8 cellular contexts compared by ENCODE assay signal in genomic region chr19:38315657-38316476, GRCh38. TPM values are rescaled to one million over a fixed set of nuclear protein-coding genes. Genes with fewer than 3 reads are reported as not detected.
DNase-seq lines count a peak whose midpoint lies in the region; ATAC-seq, FAIRE-seq and TF ChIP-seq lines count a peak whose summit lies in the region.

Gene YIF1B (minus strand): TSS chr19:38315947. CDS start chr19:38315917, 30 bp downstream.

- peak within 1 kb of the TSS; percentile 36 for H2AFZ ChIP-seq in HepG2 (ENCODE audit: low read length)

- H3K9ac ChIP-seq in HepG2 (ENCODE audit: insufficient read depth, low read depth, low read length), result peak within 1 kb of the TSS; percentile 75

- peak within 1 kb of the TSS; percentile 97 for H3K4me2 ChIP-seq in HepG2 (ENCODE audit: low read depth, low read length)

- H3K27ac Mint-ChIP-seq in CD4-positive, CD25-positive, alpha-beta regulatory T cell, result peak within 1 kb of the TSS; percentile 95 to 99 (median 98)
- peak within 1 kb of the TSS; percentile 90 for H3K27ac Mint-ChIP-seq in dendritic cell treated with granulocyte-macrophage colony-stimulating factor and Interleukin-4, amounts not matched to agents 40 ng/mL and 50 ng/mL, for 4 days

- H3K9me3 ChIP-seq in CD4-positive, CD25-positive, alpha-beta regulatory T cell (ENCODE audit: control insufficient read depth in 2 of 2, low read length in 2 of 2), result no peaks in the 10 kb centered on the region
- H3K9me3 ChIP-seq in HepG2 (ENCODE audit: low read length), result no peaks in the 10 kb centered on the region

- WGBS in HepG2 (ENCODE audit: low lambda C conversion rate), result under 1% methylated on average over 50 of the region's 64 CpGs

- peaks cover 0 to 1% (median 0%) of the 10 kb centered on the region in 7 donors for H3K9me3 Mint-ChIP-seq in CD4-positive, CD25-positive, alpha-beta regulatory T cell
- no peaks in the 10 kb centered on the region for H3K9me3 Mint-ChIP-seq in dendritic cell treated with granulocyte-macrophage colony-stimulating factor and Interleukin-4, amounts not matched to agents 40 ng/mL and 50 ng/mL, for 4 days

- intact Hi-C loops in dendritic cell treated with granulocyte-macrophage colony-stimulating factor and Interleukin-4, amounts not matched to agents 40 ng/mL and 50 ng/mL, for 4 days (cut with micrococcal nuclease), result loop anchor here (2.0 to 5.0 kb wide), 2 partner anchors 19 to 54 kb away; partner anchors contain the start of genes CATSPERG and SPINT2
- intact Hi-C loops in HepG2 (cut with micrococcal nuclease; ENCODE audit: unreplicated experiment), result no loop called here

- TF ChIP-seq CTCF in HepG2 (CRISPR knock-in tag; IDR thresholded peaks at IDR 0.05), result 0 out of 2 replicates have a peak, but pooled peaks have one; percentile 4

- in situ Hi-C loops in HepG2 (cut with HindIII; ENCODE audit: extremely low pct_ligation_motif_present, low pct_unique_long_range_greater_than_20kb), result no loop called here

- peak within 1 kb of the TSS; percentile 91 for H3K27ac ChIP-seq in CD4-positive, CD25-positive, alpha-beta regulatory T cell (ENCODE audit: insufficient read depth, low read length, poor library complexity, severe bottlenecking)
- H3K27ac ChIP-seq in HepG2 (ENCODE audit: extremely low read length, insufficient read depth, low read length), result peak within 1 kb of the TSS; percentile 65

- peak; percentile 56 for FAIRE-seq in HepG2 (lab: Jason Lieb, UNC)

- CTCF ChIA-PET in HepG2 (lab: Yijun Ruan, JAX; ENCODE audit: low intra/inter-chr PET ratio, low total read pairs), result no interaction called here

- H3K36me3 Mint-ChIP-seq in CD4-positive, CD25-positive, alpha-beta regulatory T cell, result peaks cover 8% of the 10 kb centered on the region
- H3K36me3 Mint-ChIP-seq in dendritic cell treated with granulocyte-macrophage colony-stimulating factor and Interleukin-4, amounts not matched to agents 40 ng/mL and 50 ng/mL, for 4 days (ENCODE audit: low read depth), result peaks cover 22% of the 10 kb centered on the region

- BruUV-seq in HepG2 (replicated peaks; lab: Mats Ljungman, UMichigan), result no TSS peak

- DNase-seq in CD4-positive, CD25-positive, alpha-beta regulatory T cell, result peak; percentile 92 to 98 (median 95)
- DNase-seq in NCI-H774 (lab: John Stamatoyannopoulos, UW) (peak; percentile 97), HepG2 (ENCODE audit: low spot score) (peak; percentile 93)
- DNase-seq in activated CD4-positive, alpha-beta T cell treated with anti-CD3 and anti-CD28 coated beads, Interleukin-2, amount 50 U/mL, for 4 hours, result peak; percentile 92 to 93
- peak; percentile 90 to 94 for DNase-seq in stimulated activated CD4-positive, alpha-beta T cell treated with anti-CD3 and anti-CD28 coated beads, Interleukin-2, amount 100 ng/mL, for 48 hours

- no peaks in the 10 kb centered on the region for H3K27me3 ChIP-seq in CD4-positive, CD25-positive, alpha-beta regulatory T cell (ENCODE audit: control insufficient read depth, insufficient read depth, low read length)
- peaks cover 4 to 29% of the 10 kb centered on the region in 2 experiments for H3K27me3 ChIP-seq in HepG2 (ENCODE audit: control insufficient read depth in 1 of 2, insufficient read depth in 2 of 2, low read length in 2 of 2)

- TF ChIP-seq RAD21 in HepG2 (CRISPR knock-in tag; IDR thresholded peaks at IDR 0.05), result no peak

- H3K4me1 ChIP-seq in CD4-positive, CD25-positive, alpha-beta regulatory T cell (ENCODE audit: control insufficient read depth, insufficient read depth, low read length, poor library complexity, severe bottlenecking), result peaks cover 44% of the 10 kb centered on the region
- peaks cover 27% of the 10 kb centered on the region for H3K4me1 ChIP-seq in HepG2 (ENCODE audit: insufficient read depth, low read length)

- H3K27me3 Mint-ChIP-seq in CD4-positive, CD25-positive, alpha-beta regulatory T cell, result no peaks in the 10 kb centered on the region
- no peaks in the 10 kb centered on the region for H3K27me3 Mint-ChIP-seq in dendritic cell treated with granulocyte-macrophage colony-stimulating factor and Interleukin-4, amounts not matched to agents 40 ng/mL and 50 ng/mL, for 4 days

- peaks cover 4% of the 10 kb centered on the region for H3K79me2 ChIP-seq in HepG2 (ENCODE audit: insufficient read depth, low read length)

- POLR2A ChIA-PET in HepG2 (lab: Yijun Ruan, JAX), result no interaction called here

- TF ChIP-seq EP300 in HepG2 (IDR thresholded peaks at IDR 0.05; ENCODE audit: low read depth in 2 of 2, low read length in 2 of 2), result peak in 1 of 2 experiments; percentile 11; a peak in 1 of 4 replicates
- no peak for TF ChIP-seq EP300 in HepG2 (CRISPR knock-in tag; IDR thresholded peaks at IDR 0.05; ENCODE audit: borderline replicate concordance)

- peaks cover 9 to 59% (median 37%) of the 10 kb centered on the region in 4 donors for H3K4me1 Mint-ChIP-seq in CD4-positive, CD25-positive, alpha-beta regulatory T cell
- H3K4me1 Mint-ChIP-seq in dendritic cell treated with granulocyte-macrophage colony-stimulating factor and Interleukin-4, amounts not matched to agents 40 ng/mL and 50 ng/mL, for 4 days (ENCODE audit: low read depth), result peaks cover 76% of the 10 kb centered on the region

- ATAC-seq in CD4-positive, CD25-positive, alpha-beta regulatory T cell (ENCODE audit: low read depth in 2 of 2), result peak; percentile 88 to 90
- ATAC-seq in GM19438 (IDR thresholded peaks at IDR 0.05; ENCODE audit: low read depth, unreplicated experiment), result peak; percentile 82
- ATAC-seq in HG03571 (IDR thresholded peaks at IDR 0.05; ENCODE audit: unreplicated experiment), result peak; percentile 90
- ATAC-seq in HepG2, result peak; percentile 92

- H4K20me1 ChIP-seq in HepG2 (ENCODE audit: insufficient read depth, low read length), result no peaks in the 10 kb centered on the region

- H3K4me3 Mint-ChIP-seq in CD4-positive, CD25-positive, alpha-beta regulatory T cell, result peak within 1 kb of the TSS; percentile 87 to 99 (median 94)
- H3K4me3 Mint-ChIP-seq in dendritic cell treated with granulocyte-macrophage colony-stimulating factor and Interleukin-4, amounts not matched to agents 40 ng/mL and 50 ng/mL, for 4 days, result peak within 1 kb of the TSS; percentile 85

- H3K4me3 ChIP-seq in CD4-positive, CD25-positive, alpha-beta regulatory T cell (ENCODE audit: low read depth, low read length), result peak within 1 kb of the TSS; percentile 86
- peak within 1 kb of the TSS; percentile 66 to 91 (median 84) for H3K4me3 ChIP-seq in HepG2 (replicated peaks in 1 of 3; ENCODE audit: insufficient read depth in 1 of 3, low read depth in 2 of 3, low read length in 3 of 3)

- peak; percentile 26 to 56; a peak in 2 of 4 replicates for TF ChIP-seq POLR2A in HepG2 (IDR thresholded peaks at IDR 0.05; ENCODE audit: insufficient read depth in 1 of 2, low read depth in 2 of 2, low read length in 2 of 2)

- no peaks in the 10 kb centered on the region for H3K36me3 ChIP-seq in CD4-positive, CD25-positive, alpha-beta regulatory T cell (ENCODE audit: control insufficient read depth, insufficient read depth, low read length)
- no peaks in the 10 kb centered on the region for H3K36me3 ChIP-seq in HepG2 (replicated peaks in 1 of 2; ENCODE audit: control insufficient read depth in 1 of 2, insufficient read depth in 2 of 2, low read length in 2 of 2)

TF ChIP-seq in HepG2, 621 proteins besides CTCF, POLR2A, EP300 and RAD21 (continues in another document):
- no peak for TF ChIP-seq HOXA5 (CRISPR knock-in tag; IDR thresholded peaks at IDR 0.05)

RNA-seq across cellular contexts. Expression of gene YIF1B, which starts in this region (rescaled TPM):
- 22.9 TPM for total RNA-seq in CD4-positive, CD25-positive, alpha-beta regulatory T cell
- 10 to 100 TPM; 34.4 to 47.7 (median 36.8) TPM for polyA plus RNA-seq in CD4-positive, CD25-positive, alpha-beta regulatory T cell
- 22.1 and 41.4 TPM in 2 replicates for total RNA-seq in HepG2 (2016; rRNA removed; fragmentation: Illumina TruSeq; extraction: Trizol)
- 12.1 and 13.3 TPM in 2 replicates for total RNA-seq in HepG2 (2016; cell fraction: cytosol; rRNA removed; fragmentation: Illumina TruSeq; extraction: Trizol; ENCODE audit: low read depth)
- total RNA-seq in HepG2 (2016; cell fraction: insoluble cytoplasmic fraction; rRNA removed; fragmentation: Illumina TruSeq; extraction: Trizol), result 22.4 and 41.9 TPM in 2 replicates
- 14.7 and 18.6 TPM in 2 replicates for total RNA-seq in HepG2 (2016; cell fraction: membrane; rRNA removed; fragmentation: Illumina TruSeq; extraction: Trizol)
- total RNA-seq in HepG2 (2016; cell fraction: nucleus; rRNA removed; fragmentation: Illumina TruSeq; extraction: Trizol), result 27.0 and 34.8 TPM in 2 replicates
- polyA plus RNA-seq in HepG2 (2011; rRNA removed), result 85.2 and 95.6 TPM in 2 replicates
- polyA plus RNA-seq in HepG2 (2011; cell fraction: cytosol; rRNA removed), result 78.6 and 141 TPM in 2 replicates
- 73.7 and 97.1 TPM in 2 replicates for polyA plus RNA-seq in HepG2 (2011; cell fraction: nucleus; rRNA removed)
- 33.8 and 38.8 TPM in 2 replicates for polyA plus RNA-seq in HepG2 (2012)
- 19.2 and 22.6 TPM in 2 replicates for polyA plus RNA-seq in HepG2 (2016; cell fraction: cytosol; fragmentation: Illumina TruSeq; extraction: Trizol; ENCODE audit: low read depth)
- 24.5 and 27.8 TPM in 2 replicates for polyA plus RNA-seq in HepG2 (2016; cell fraction: insoluble cytoplasmic fraction; fragmentation: Illumina TruSeq; extraction: Trizol; ENCODE audit: low read depth)
- 17.9 and 18.5 TPM in 2 replicates for polyA plus RNA-seq in HepG2 (2016; cell fraction: membrane; fragmentation: Illumina TruSeq; extraction: Trizol; ENCODE audit: low read depth)
- 58.4 and 61.4 TPM in 2 replicates for polyA plus RNA-seq in HepG2 (2016; cell fraction: nucleus; fragmentation: Illumina TruSeq; extraction: Trizol; ENCODE audit: insufficient read depth, low read depth)
- polyA minus RNA-seq in HepG2 (2011; rRNA and poly(A)+ RNA removed; ENCODE audit: low replicate concordance), result 67.3 and 95.2 TPM in 2 replicates
- 29.1 and 32.2 TPM in 2 replicates for polyA minus RNA-seq in HepG2 (2011; cell fraction: cytosol; rRNA and poly(A)+ RNA removed)
- 7.9 and 10.6 TPM in 2 replicates for polyA minus RNA-seq in HepG2 (2011; cell fraction: nucleus; rRNA and poly(A)+ RNA removed)

Comparison
In these comparisons a context has a peak if more than half of its experiments do, and no peak if none do; other contexts are left out.
1. Peak in every context shown above with its lines: DNase-seq, ATAC-seq, H3K4me3 ChIP-seq and H3K27ac ChIP-seq.